ENCODE assay signal across 24 cellular contexts in genomic region chr10:97029271-97029670, GRCh38.
A peak's percentile ranks its signal among the peaks of the same experiment; 100 is the strongest.
DNase-seq lines count a peak whose midpoint lies in the region; ATAC-seq and TF ChIP-seq lines count a peak whose summit lies in the region.
"Had no signal": no experiment of that assay in that cellular context is flagged by ENCODE, and none has a peak within 500 bp of the region (broad histone marks: within the 10 kb centered on the region; RNA-seq: fewer than 3 reads in every experiment).

No MANE protein-coding gene starts in this region.

- H3K27me3 ChIP-seq in WERI-Rb-1 (ENCODE audit: insufficient read depth, low read depth, severe bottlenecking), result no peaks in the 10 kb centered on the region
- H3K27me3 ChIP-seq: BLaER1 treated with 17β-estradiol and CSF1 and Interleukin-3, amounts not matched to agents 10 nM and 100 nM had no signal

- ATAC-seq in activated naive CD8-positive, alpha-beta T cell treated with anti-CD3 and anti-CD28 coated beads, Interleukin-2, amount 50 U/mL, for 24 hours, result no peak
- no peak for ATAC-seq in sciatic nerve
- ATAC-seq: A549, GM12878 had no signal

- H3K27ac Mint-ChIP-seq in activated naive CD8-positive, alpha-beta T cell, result peak overlapping the region; percentile 24
- H3K27ac Mint-ChIP-seq in activated naive CD8-positive, alpha-beta T cell treated with anti-CD3 and anti-CD28 coated beads, Interleukin-2, amount 50 U/mL, for 24 hours, result no peak overlapping the region
- H3K27ac Mint-ChIP-seq: B cell; CD4-positive, alpha-beta memory T cell; CD4-positive, CD25-positive, alpha-beta regulatory T cell had no signal

- H3K27ac ChIP-seq in WERI-Rb-1, result no peak overlapping the region
- H3K27ac ChIP-seq: 22Rv1; A549; BLaER1 treated with 17β-estradiol and CSF1 and Interleukin-3, amounts not matched to agents 10 nM and 100 nM; C4-2B had no signal

- H3K9me3 ChIP-seq in WERI-Rb-1 (ENCODE audit: severe bottlenecking), result no peaks in the 10 kb centered on the region
- H3K9me3 ChIP-seq: A549; BLaER1 treated with 17β-estradiol and CSF1 and Interleukin-3, amounts not matched to agents 10 nM and 100 nM had no signal

- no peaks in the 10 kb centered on the region for H3K27me3 Mint-ChIP-seq in activated naive CD8-positive, alpha-beta T cell
- peaks cover 3% of the 10 kb centered on the region for H3K27me3 Mint-ChIP-seq in activated naive CD8-positive, alpha-beta T cell treated with anti-CD3 and anti-CD28 coated beads, Interleukin-2, amount 50 U/mL, for 24 hours

- no peaks in the 10 kb centered on the region for H3K4me1 Mint-ChIP-seq in activated naive CD8-positive, alpha-beta T cell (ENCODE audit: low read depth)
- no peaks in the 10 kb centered on the region for H3K4me1 Mint-ChIP-seq in activated naive CD8-positive, alpha-beta T cell treated with anti-CD3 and anti-CD28 coated beads, Interleukin-2, amount 50 U/mL, for 24 hours
- H3K4me1 Mint-ChIP-seq: B cell; CD4-positive, alpha-beta memory T cell had no signal

- TF ChIP-seq EP300 in Ishikawa (IDR thresholded peaks at IDR 0.05; ENCODE audit: borderline replicate concordance), result no peak

- no peaks in the 10 kb centered on the region for H3K9me3 Mint-ChIP-seq in activated naive CD8-positive, alpha-beta T cell (ENCODE audit: low read depth)
- no peaks in the 10 kb centered on the region for H3K9me3 Mint-ChIP-seq in activated naive CD8-positive, alpha-beta T cell treated with anti-CD3 and anti-CD28 coated beads, Interleukin-2, amount 50 U/mL, for 24 hours
- H3K9me3 Mint-ChIP-seq: CD4-positive, alpha-beta memory T cell; CD4-positive, CD25-positive, alpha-beta regulatory T cell; CD8-positive, alpha-beta memory T cell had no signal

- no peak for DNase-seq in activated naive CD8-positive, alpha-beta T cell treated with anti-CD3 and anti-CD28 coated beads, Interleukin-2, amount 50 U/mL, for 24 hours
- DNase-seq in ecto neural progenitor cell (ENCODE audit: low spot score) (peak; percentile 20), sciatic nerve (ENCODE audit: low spot score) (peak; percentile 12), NOMO-1 treated with DMSO at 0.1 percent for 48 hours (lab: John Stamatoyannopoulos, UW; ENCODE audit: unreplicated experiment) (no peak), WERI-Rb-1 (no peak)
- DNase-seq: AML-193; CD4-positive, alpha-beta memory T cell; CD4-positive, CD25-positive, alpha-beta regulatory T cell; CD8-positive, alpha-beta memory T cell; COR-L47; DMS 273 treated with DMSO at 0.1 percent for 48 hours; DMS153; DMS53; DMS79; DND-41; GDM1 had no signal

- no peak for TF ChIP-seq CTCF in WERI-Rb-1 (IDR thresholded peaks at IDR 0.05; ENCODE audit: low read depth, low read length)

- H3K36me3 Mint-ChIP-seq in activated naive CD8-positive, alpha-beta T cell, result no peaks in the 10 kb centered on the region
- H3K36me3 Mint-ChIP-seq in activated naive CD8-positive, alpha-beta T cell treated with anti-CD3 and anti-CD28 coated beads, Interleukin-2, amount 50 U/mL, for 24 hours (ENCODE audit: low read depth), result no peaks in the 10 kb centered on the region
- H3K36me3 Mint-ChIP-seq: CD4-positive, alpha-beta memory T cell; CD4-positive, CD25-positive, alpha-beta regulatory T cell; CD8-positive, alpha-beta memory T cell had no signal

- intact Hi-C loops in sciatic nerve (cut with DNase I), result no loop called here

- TF ChIP-seq RAD21 in Ishikawa (IDR thresholded peaks at IDR 0.05; ENCODE audit: low read depth), result no peak

- H3K4me3 Mint-ChIP-seq in activated naive CD8-positive, alpha-beta T cell, result no peak overlapping the region
- H3K4me3 Mint-ChIP-seq in activated naive CD8-positive, alpha-beta T cell treated with anti-CD3 and anti-CD28 coated beads, Interleukin-2, amount 50 U/mL, for 24 hours, result no peak overlapping the region
- H3K4me3 Mint-ChIP-seq: B cell; CD4-positive, alpha-beta memory T cell; CD4-positive, CD25-positive, alpha-beta regulatory T cell; CD8-positive, alpha-beta memory T cell had no signal

- no peaks in the 10 kb centered on the region for H3K36me3 ChIP-seq in WERI-Rb-1
- H3K36me3 ChIP-seq: BLaER1 treated with 17β-estradiol and CSF1 and Interleukin-3, amounts not matched to agents 10 nM and 100 nM had no signal

- no peak overlapping the region for H3K4me3 ChIP-seq in WERI-Rb-1 (ENCODE audit: low read depth, low read length)
- H3K4me3 ChIP-seq: A549; BLaER1 treated with 17β-estradiol and CSF1 and Interleukin-3, amounts not matched to agents 10 nM and 100 nM; GM12878 had no signal

TF ChIP-seq in Ishikawa, 13 proteins besides CTCF, POLR2A, EP300 and RAD21:
- TF ChIP-seq TAF1 (IDR thresholded peaks at IDR 0.05; ENCODE audit: low read depth), result no peak
- TF ChIP-seq USF1 (IDR thresholded peaks at IDR 0.05), result 0 out of 2 replicates have a peak, but pooled peaks have one; percentile 25

Comparison
In these comparisons a context has a peak if more than half of its experiments do, and no peak if none do; other contexts are left out.
1. DNase-seq: peak in ecto neural progenitor cell (single experiment) and sciatic nerve (single experiment); none in activated naive CD8-positive, alpha-beta T cell treated with anti-CD3 and anti-CD28 coated beads, Interleukin-2, amount 50 U/mL, for 24 hours (single experiment), NOMO-1 treated with DMSO at 0.1 percent for 48 hours (single experiment) and WERI-Rb-1 (single experiment).